Comparison of ENCODE assay signal across 25 cellular contexts in the genomic region with DNA sequence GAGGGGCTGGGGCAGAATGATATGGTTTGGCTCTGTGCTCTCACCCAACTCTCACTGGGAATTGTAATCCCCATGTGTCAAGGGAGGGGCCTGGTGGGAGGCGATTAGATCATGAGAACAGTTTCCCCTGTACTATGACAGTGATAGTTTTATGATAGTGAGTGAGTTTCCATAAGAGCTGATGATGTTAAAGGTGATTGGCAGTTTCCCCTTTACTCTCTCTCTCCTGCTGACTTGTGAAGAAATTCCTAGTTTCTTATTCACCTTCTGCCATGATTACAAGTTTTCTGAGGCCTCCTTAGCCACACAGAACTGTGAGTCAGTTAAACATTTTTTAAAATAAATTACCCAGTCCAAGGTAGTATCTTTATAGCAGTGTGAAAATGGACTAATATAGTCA.
"Had no signal": no experiment of that assay in that cellular context is flagged by ENCODE, and none has a peak within 500 bp of the region (broad histone marks: within the 10 kb centered on the region; RNA-seq: fewer than 3 reads in every experiment).

No MANE protein-coding gene starts in this region.

- H3K4me3 Mint-ChIP-seq: activated CD4-positive, alpha-beta memory T cell treated with anti-CD3 and anti-CD28 coated beads for 36 hours; activated naive CD8-positive, alpha-beta T cell treated with anti-CD3 and anti-CD28 coated beads for 36 hours; naive B cell; neural crest cell had no signal

- H3K27ac Mint-ChIP-seq: activated CD4-positive, alpha-beta memory T cell treated with anti-CD3 and anti-CD28 coated beads for 36 hours; activated naive CD8-positive, alpha-beta T cell treated with anti-CD3 and anti-CD28 coated beads for 36 hours; naive B cell had no signal

- DNase-seq: activated CD4-positive, alpha-beta memory T cell treated with anti-CD3 and anti-CD28 coated beads for 36 hours; activated CD4-positive, alpha-beta T cell treated with anti-CD3 and anti-CD28 coated beads for 4 hours; activated CD4-positive, CD25-positive, alpha-beta regulatory T cell; activated naive CD4-positive, alpha-beta T cell treated with Interleukin-2 at 50 U/mL for 16 hours; activated naive CD8-positive, alpha-beta T cell treated with anti-CD3 and anti-CD28 coated beads for 36 hours; activated T-cell treated with anti-CD3 and anti-CD28 coated beads, Interleukin-2, amount 50 U/mL, for 48 hours; amniotic stem cell; cerebellar nuclear complex; cortex of kidney; erythroblast; gastrocnemius medialis; head of caudate nucleus; hypothalamus; left cardiac atrium; mesenchymal stem cell; naive B cell; occipital lobe; right lobe of liver; stimulated activated CD4-positive, alpha-beta T cell treated with anti-CD3 and anti-CD28 coated beads, Interleukin-4, amount 100 ng/mL, for 1 hour; stimulated activated naive CD8-positive, alpha-beta T cell treated with anti-CD3 and anti-CD28 coated beads, Interleukin-15, Interleukin-2, amounts not matched to agents 100 U/mL and 50 U/mL, for 24 hours; substantia nigra; T1000; thyroid gland had no signal

- ATAC-seq: gastrocnemius medialis; left cardiac atrium; right lobe of liver; stimulated activated naive CD8-positive, alpha-beta T cell treated with anti-CD3 and anti-CD28 coated beads, Interleukin-15, Interleukin-2, amounts not matched to agents 100 U/mL and 50 U/mL, for 24 hours had no signal

- H3K4me3 ChIP-seq: gastrocnemius medialis, right lobe of liver, smooth muscle cell, thyroid gland had no signal

- H3K4me1 Mint-ChIP-seq: activated naive CD8-positive, alpha-beta T cell treated with anti-CD3 and anti-CD28 coated beads for 36 hours; naive B cell; neural crest cell had no signal

- H3K36me3 Mint-ChIP-seq: activated CD4-positive, alpha-beta memory T cell treated with anti-CD3 and anti-CD28 coated beads for 36 hours; activated naive CD8-positive, alpha-beta T cell treated with anti-CD3 and anti-CD28 coated beads for 36 hours had no signal

- H3K27me3 Mint-ChIP-seq: activated CD4-positive, alpha-beta memory T cell treated with anti-CD3 and anti-CD28 coated beads for 36 hours; activated naive CD8-positive, alpha-beta T cell treated with anti-CD3 and anti-CD28 coated beads for 36 hours; naive B cell had no signal
